In the genomic region with DNA sequence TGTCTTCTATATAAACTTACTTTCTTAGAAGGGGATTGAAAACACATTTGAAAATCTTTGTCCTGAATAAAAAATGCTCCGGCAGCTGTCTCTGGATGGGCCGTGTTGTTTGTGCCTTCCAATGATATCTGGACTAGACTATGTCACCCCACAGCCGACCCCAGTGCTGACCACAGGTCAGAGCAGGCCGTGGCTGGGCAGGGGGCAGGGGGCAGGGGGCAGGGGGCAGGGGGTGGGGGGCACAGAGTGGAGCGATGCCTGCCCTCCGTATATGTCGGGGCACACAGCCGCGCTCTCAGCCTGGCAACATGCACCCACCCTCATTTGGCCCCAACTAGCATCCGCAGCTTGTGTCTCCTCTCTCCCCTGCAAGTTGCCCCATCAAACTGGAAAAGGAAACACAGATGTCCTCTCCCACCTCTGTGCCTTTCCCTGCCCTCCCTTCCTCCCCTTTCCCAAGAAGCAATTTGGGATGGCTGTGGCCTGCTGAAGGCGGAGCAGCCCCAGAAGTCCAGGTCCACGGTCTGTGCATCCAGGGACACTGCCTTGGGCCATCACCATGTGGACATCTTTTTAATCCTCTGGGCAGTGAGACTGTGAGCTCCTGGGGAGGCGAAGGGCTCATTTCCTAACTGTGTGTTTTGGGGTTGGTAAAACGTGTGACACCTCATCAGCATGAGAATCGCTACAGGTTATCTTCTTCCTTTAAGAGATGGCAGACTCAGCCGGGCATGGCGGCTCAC, we compare ENCODE assay signal across 14 cellular contexts.
"Had no signal": no experiment of that assay in that cellular context is flagged by ENCODE, and none has a peak within 500 bp of the region (broad histone marks: within the 10 kb centered on the region; RNA-seq: fewer than 3 reads in every experiment).

No MANE protein-coding gene starts in this region.

- H3K9me3 ChIP-seq: thoracic aorta, uterus had no signal

- H3K27ac Mint-ChIP-seq: activated naive CD8-positive, alpha-beta T cell treated with anti-CD3 and anti-CD28 coated beads, Interleukin-2, amount 50 U/mL, for 24 hours; naive B cell; stimulated activated naive CD8-positive, alpha-beta T cell treated with anti-CD3 and anti-CD28 coated beads, Interleukin-15, amount 100 ng/mL, for 72 hours had no signal

- H3K27me3 Mint-ChIP-seq: activated naive CD8-positive, alpha-beta T cell treated with anti-CD3 and anti-CD28 coated beads, Interleukin-2, amount 50 U/mL, for 24 hours; stimulated activated naive CD8-positive, alpha-beta T cell treated with anti-CD3 and anti-CD28 coated beads, Interleukin-15, amount 100 ng/mL, for 72 hours had no signal

- H3K36me3 ChIP-seq: cardiac muscle cell, gastroesophageal sphincter, thoracic aorta, uterus had no signal

- DNase-seq: activated CD4-positive, alpha-beta T cell treated with anti-CD3 and anti-CD28 coated beads, Interleukin-2, amount 50 U/mL, for 48 hours; activated naive CD4-positive, alpha-beta T cell treated with Interleukin-2 at 50 U/mL for 16 hours; activated naive CD8-positive, alpha-beta T cell treated with anti-CD3 and anti-CD28 coated beads, Interleukin-2, amount 50 U/mL, for 24 hours; effector CD8-positive, alpha-beta T cell; naive B cell; stimulated activated CD4-positive, alpha-beta T cell treated with anti-CD3 and anti-CD28 coated beads, Interleukin-4, amount 100 ng/mL, for 4 hours had no signal

- ATAC-seq: activated CD4-positive, CD25-positive, alpha-beta regulatory T cell treated with anti-CD3 and anti-CD28 coated beads, Interleukin-2, amount 50 U/mL, for 24 hours; activated naive CD8-positive, alpha-beta T cell treated with anti-CD3 and anti-CD28 coated beads, Interleukin-2, amount 50 U/mL, for 24 hours; gastroesophageal sphincter; stimulated activated naive CD8-positive, alpha-beta T cell treated with anti-CD3 and anti-CD28 coated beads, Interleukin-15, amount 100 ng/mL, for 72 hours had no signal

- H3K4me1 ChIP-seq: uterus had no signal

- H3K4me3 Mint-ChIP-seq: activated naive CD8-positive, alpha-beta T cell treated with anti-CD3 and anti-CD28 coated beads, Interleukin-2, amount 50 U/mL, for 24 hours; naive B cell; stimulated activated naive CD8-positive, alpha-beta T cell treated with anti-CD3 and anti-CD28 coated beads, Interleukin-15, amount 100 ng/mL, for 72 hours had no signal

- H3K27ac ChIP-seq: cardiac muscle cell, epithelial cell of prostate, gastroesophageal sphincter, thoracic aorta, uterus had no signal

- H3K27me3 ChIP-seq: cardiac muscle cell, gastroesophageal sphincter, uterus had no signal

- H3K4me1 Mint-ChIP-seq: activated naive CD8-positive, alpha-beta T cell treated with anti-CD3 and anti-CD28 coated beads, Interleukin-2, amount 50 U/mL, for 24 hours; naive B cell; stimulated activated naive CD8-positive, alpha-beta T cell treated with anti-CD3 and anti-CD28 coated beads, Interleukin-15, amount 100 ng/mL, for 72 hours had no signal

- H3K4me3 ChIP-seq: cardiac muscle cell, gastroesophageal sphincter, lung, thoracic aorta, uterus had no signal
